ENCODE assay signal across 22 cellular contexts in genomic region chr22:42714768-42715430, GRCh38. TPM values are rescaled to one million over a fixed set of nuclear protein-coding genes. Genes with fewer than 3 reads are reported as not detected.
A peak's percentile ranks its signal among the peaks of the same experiment; 100 is the strongest.
DNase-seq lines count a peak whose midpoint lies in the region; ATAC-seq and TF ChIP-seq lines count a peak whose summit lies in the region.
"Had no signal": no experiment of that assay in that cellular context is flagged by ENCODE, and none has a peak within 500 bp of the region (broad histone marks: within the 10 kb centered on the region; RNA-seq: fewer than 3 reads in every experiment).

No MANE protein-coding gene starts in this region.

- H3K9me2 ChIP-seq in GM23248 (ENCODE audit: insufficient read depth) = no peaks in the 10 kb centered on the region

- H3K4me3 ChIP-seq in GM23248 (no peak overlapping the region), osteoblast (ENCODE audit: insufficient read depth, low read length) (no peak overlapping the region)
- H3K4me3 ChIP-seq: tibial nerve had no signal

- H3K27me3 ChIP-seq in GM23248 (replicated peaks; ENCODE audit: insufficient read depth) = no peaks in the 10 kb centered on the region
- no peaks in the 10 kb centered on the region for H3K27me3 ChIP-seq in osteoblast (ENCODE audit: insufficient read depth, low read length)

- POLR2A ChIA-PET in naive thymus-derived CD8-positive, alpha-beta T cell (lab: Charles Lee) = no interaction called here

- no peak overlapping the region for H3K27ac ChIP-seq in GM23248
- H3K27ac ChIP-seq in osteoblast (ENCODE audit: low read depth, low read length) = no peak overlapping the region
- H3K27ac ChIP-seq: WERI-Rb-1 had no signal

- H4K20me1 ChIP-seq in GM23248 (ENCODE audit: insufficient read depth) (no peaks in the 10 kb centered on the region), osteoblast (ENCODE audit: insufficient read depth, low read length) (peaks cover 6% of the 10 kb centered on the region)

- H3K36me3 ChIP-seq in GM23248 (ENCODE audit: low read depth) (no peaks in the 10 kb centered on the region), osteoblast (ENCODE audit: insufficient read depth, low read length) (no peaks in the 10 kb centered on the region)
- H3K36me3 ChIP-seq: WERI-Rb-1 had no signal

- H3K27me3 Mint-ChIP-seq in endothelial cell (ENCODE audit: unreplicated experiment) = peaks cover 4% of the 10 kb centered on the region
- peaks cover 32 to 78% (median 54%) of the 10 kb centered on the region in 5 donors for H3K27me3 Mint-ChIP-seq in naive thymus-derived CD8-positive, alpha-beta T cell

- no peak overlapping the region for H3K9ac ChIP-seq in GM23248

- peaks cover 4% of the 10 kb centered on the region for H3K36me3 Mint-ChIP-seq in endothelial cell (ENCODE audit: low read depth, unreplicated experiment)
- peaks cover 0 to 4% (median 1%) of the 10 kb centered on the region in 3 donors for H3K36me3 Mint-ChIP-seq in naive thymus-derived CD8-positive, alpha-beta T cell

- H3K79me2 ChIP-seq in GM23248 (ENCODE audit: insufficient read depth) (peaks cover 37% of the 10 kb centered on the region), osteoblast (ENCODE audit: insufficient read depth, low read length) (peaks cover 56% of the 10 kb centered on the region)

- H3K4me2 ChIP-seq in GM23248 (ENCODE audit: unreplicated experiment) (no peak overlapping the region), osteoblast (ENCODE audit: insufficient read depth, low read length) (no peak overlapping the region)

- H2AFZ ChIP-seq in GM23248 (no peak overlapping the region), osteoblast (ENCODE audit: low read length) (no peak overlapping the region)

- H3K4me1 ChIP-seq in GM23248 (ENCODE audit: insufficient read depth) (peaks cover 11% of the 10 kb centered on the region; the same call in 1 of the 2 replicates), osteoblast (ENCODE audit: insufficient read depth, low read length) (peaks cover 20% of the 10 kb centered on the region)

- peaks cover 33% of the 10 kb centered on the region for H3K4me1 Mint-ChIP-seq in endothelial cell (ENCODE audit: unreplicated experiment)
- H3K4me1 Mint-ChIP-seq in naive thymus-derived CD8-positive, alpha-beta T cell = peaks cover 5 to 23% (median 10%) of the 10 kb centered on the region in 4 donors

- peaks cover 13% of the 10 kb centered on the region; the same call in 1 of the 2 replicates for H3F3A ChIP-seq in GM23248 (ENCODE audit: insufficient read depth)

- WGBS in GM23248 (ENCODE audit: low coverage in 1 of 2, low lambda C conversion rate in 2 of 2, missing lambda C conversion rate in 2 of 2), 2 experiments = 82% methylated on average over 4 of the region's 4 CpGs

- H3K4me3 Mint-ChIP-seq in endothelial cell (ENCODE audit: unreplicated experiment) = no peak overlapping the region
- H3K4me3 Mint-ChIP-seq in naive thymus-derived CD8-positive, alpha-beta T cell = no peak overlapping the region
- H3K4me3 Mint-ChIP-seq: CD4-positive, alpha-beta memory T cell; stimulated activated naive CD8-positive, alpha-beta T cell treated with anti-CD3 and anti-CD28 coated beads, Interleukin-15, amount 100 ng/mL, for 72 hours had no signal

- DNase-seq in GM23248 = peak; percentile 20
- DNase-seq in OCI-M1 (lab: John Stamatoyannopoulos, UW) = peak; percentile 36
- no peak for DNase-seq in endothelial cell (ENCODE audit: low spot score)
- DNase-seq in osteoblast (ENCODE audit: insufficient read length, low spot score, missing footprints) = peak; percentile 65
- no peak for DNase-seq in activated naive CD4-positive, alpha-beta T cell (lab: John Stamatoyannopoulos, UW)
- DNase-seq in naive thymus-derived CD8-positive, alpha-beta T cell = no peak
- DNase-seq: activated CD4-positive, alpha-beta T cell treated with anti-CD3 and anti-CD28 coated beads, Interleukin-2, amount 50 U/mL, for 48 hours; activated CD8-positive, alpha-beta memory T cell treated with anti-CD3 and anti-CD28 coated beads, Interleukin-2, amount 50 U/mL, for 48 hours; CD4-positive, alpha-beta memory T cell; cortex of kidney; DMS153; hippocampal formation; NCI-H1092; NCI-H2029; stimulated activated CD4-positive, alpha-beta T cell treated with anti-CD3 and anti-CD28 coated beads, Interleukin-4, amount 100 ng/mL, for 4 hours; stimulated activated naive CD8-positive, alpha-beta T cell treated with anti-CD3 and anti-CD28 coated beads, Interleukin-15, amount 100 ng/mL, for 72 hours; T-helper 2 cell; WERI-Rb-1 had no signal

- no peaks in the 10 kb centered on the region for H3K9me3 ChIP-seq in GM23248 (ENCODE audit: low read depth)
- peaks cover under 1% of the 10 kb centered on the region for H3K9me3 ChIP-seq in osteoblast (ENCODE audit: low read depth, low read length)

- H3K27ac Mint-ChIP-seq in endothelial cell (ENCODE audit: unreplicated experiment) = peak overlapping the region; percentile 77
- no peak overlapping the region for H3K27ac Mint-ChIP-seq in naive thymus-derived CD8-positive, alpha-beta T cell
- H3K27ac Mint-ChIP-seq: activated T-helper 2 cell treated with anti-CD3 and anti-CD28 coated beads, Interferon-gamma antibody, Interleukin-2, Interleukin-4, amounts not matched to agents 10 μg/mL and 5 μg/mL and 100 μg/mL, durations not matched to agents 14 hours and 24 hours and 36 hours; CD4-positive, alpha-beta memory T cell; stimulated activated naive CD8-positive, alpha-beta T cell treated with anti-CD3 and anti-CD28 coated beads, Interleukin-15, amount 100 ng/mL, for 72 hours had no signal

- H3K9me3 Mint-ChIP-seq in endothelial cell (ENCODE audit: unreplicated experiment) = no peaks in the 10 kb centered on the region
- H3K9me3 Mint-ChIP-seq in naive thymus-derived CD8-positive, alpha-beta T cell = peaks cover 0 to 11% (median 3%) of the 10 kb centered on the region in 9 donors
- H3K9me3 Mint-ChIP-seq: activated T-helper 2 cell treated with anti-CD3 and anti-CD28 coated beads, Interferon-gamma antibody, Interleukin-2, Interleukin-4, amounts not matched to agents 10 μg/mL and 5 μg/mL and 100 μg/mL, durations not matched to agents 14 hours and 24 hours and 36 hours; stimulated activated naive CD8-positive, alpha-beta T cell treated with anti-CD3 and anti-CD28 coated beads, Interleukin-15, amount 100 ng/mL, for 72 hours had no signal

- no peak for ATAC-seq in GM21390 (IDR thresholded peaks at IDR 0.05; ENCODE audit: unreplicated experiment)
- ATAC-seq in HG02885 (IDR thresholded peaks at IDR 0.05; ENCODE audit: poor library complexity, unreplicated experiment) = no peak
- ATAC-seq in naive thymus-derived CD8-positive, alpha-beta T cell = no peak
- ATAC-seq: stimulated activated naive CD8-positive, alpha-beta T cell treated with anti-CD3 and anti-CD28 coated beads, Interleukin-15, amount 100 ng/mL, for 72 hours had no signal

- TF ChIP-seq CTCF in endothelial cell (IDR thresholded peaks at IDR 0.05; ENCODE audit: unreplicated experiment) (no peak), osteoblast (IDR thresholded peaks at IDR 0.05; ENCODE audit: extremely low read depth, low read depth, low read length) (no peak)

- in situ Hi-C loops in GM23248 (cut with MboI) = no loop called here

RNA-seq across cellular contexts. Expression of gene A4GALT, which starts 5.8 kb away (rescaled TPM):
- 10.9 and 18.6 TPM in 2 replicates for total RNA-seq in GM23248 (2014; rRNA removed; shearing (Covaris generic))
- 14.8 and 15.4 TPM in 2 replicates for polyA plus RNA-seq in GM23248 (2016; fragmentation: Nextera tagmentation; extraction: Ambion mirVana)
- total RNA-seq in endothelial cell (ENCODE audit: unreplicated experiment) (5.3 TPM), osteoblast (19.9 and 24.2 TPM in 2 replicates)
- not detected for total RNA-seq in naive thymus-derived CD8-positive, alpha-beta T cell
- polyA plus RNA-seq in naive thymus-derived CD8-positive, alpha-beta T cell = not detected
- total RNA-seq: activated T-helper 2 cell treated with anti-CD3 and anti-CD28 coated beads, Interferon-gamma antibody, Interleukin-2, Interleukin-4, amounts not matched to agents 10 μg/mL and 5 μg/mL and 100 μg/mL, durations not matched to agents 14 hours and 24 hours and 36 hours had no signal
- polyA plus RNA-seq: CD4-positive, alpha-beta memory T cell had no signal

Comparison
In these comparisons a context has a peak if more than half of its experiments do, and no peak if none do; other contexts are left out.
1. DNase-seq: peak in GM23248 (single experiment), OCI-M1 (single experiment) and osteoblast (single experiment); none in endothelial cell (single experiment), activated naive CD4-positive, alpha-beta T cell (0 of 4) and naive thymus-derived CD8-positive, alpha-beta T cell (0 of 10).